Comparison of ENCODE assay signal across 15 cellular contexts in the genomic region with DNA sequence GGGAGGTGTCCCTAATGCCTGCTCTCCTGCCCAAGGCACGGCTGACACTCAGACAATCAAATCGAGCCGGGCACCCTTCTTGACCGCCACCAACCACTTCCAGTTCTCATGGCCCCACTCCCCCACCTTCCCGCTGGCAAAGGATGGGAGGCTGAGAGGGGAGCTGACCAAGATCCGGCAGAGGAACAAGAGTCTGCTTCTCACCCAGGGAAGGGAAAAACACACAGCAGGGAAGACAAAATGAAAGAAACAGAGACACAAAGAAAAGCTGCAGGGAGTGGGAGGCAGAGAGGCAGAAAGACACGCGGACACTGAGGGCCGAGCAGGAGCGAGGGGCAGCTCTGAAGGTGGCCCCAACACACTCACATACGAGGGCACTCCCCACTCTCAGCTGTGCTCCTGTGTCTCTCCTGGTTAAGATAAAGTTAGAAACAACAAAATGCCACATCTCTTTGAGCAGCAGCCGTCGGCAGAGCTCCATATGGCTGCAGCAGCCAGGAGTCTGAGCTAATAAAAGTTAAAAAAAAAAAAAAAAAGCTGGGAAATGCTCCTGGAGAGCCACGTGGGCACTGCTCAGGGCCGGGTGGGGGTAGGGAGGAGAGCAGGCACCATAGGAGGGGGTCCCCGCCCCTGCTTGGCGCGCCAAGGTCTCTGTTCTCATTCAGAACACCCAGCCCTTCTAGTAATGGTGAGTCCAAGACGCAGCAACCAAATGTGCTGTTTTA. TPM values are rescaled to one million over a fixed set of nuclear protein-coding genes. Genes with fewer than 3 reads are reported as not detected.
DNase-seq lines count a peak whose midpoint lies in the region; ATAC-seq and TF ChIP-seq lines count a peak whose summit lies in the region.
"Had no signal": no experiment of that assay in that cellular context is flagged by ENCODE, and none has a peak within 500 bp of the region (broad histone marks: within the 10 kb centered on the region; RNA-seq: fewer than 3 reads in every experiment).

No MANE protein-coding gene starts in this region.

- H3K27me3 Mint-ChIP-seq in stimulated activated naive CD8-positive, alpha-beta T cell treated with anti-CD3 and anti-CD28 coated beads, Interleukin-15, amount 100 ng/mL, for 72 hours, result no peaks in the 10 kb centered on the region
- H3K27me3 Mint-ChIP-seq: CD4-positive, alpha-beta T cell had no signal

- H3K27ac ChIP-seq in HUES6 (ENCODE audit: low read depth, low read length) (peak overlapping the region; percentile 42), ascending aorta (no peak overlapping the region), subcutaneous abdominal adipose tissue (ENCODE audit: low read depth, low read length) (no peak overlapping the region)
- H3K27ac ChIP-seq: HL-60, SJCRH30 had no signal

- H3K4me1 Mint-ChIP-seq in stimulated activated naive CD8-positive, alpha-beta T cell treated with anti-CD3 and anti-CD28 coated beads, Interleukin-15, amount 100 ng/mL, for 72 hours, result no peaks in the 10 kb centered on the region

- no peaks in the 10 kb centered on the region for H3K9me3 Mint-ChIP-seq in stimulated activated naive CD8-positive, alpha-beta T cell treated with anti-CD3 and anti-CD28 coated beads, Interleukin-15, amount 100 ng/mL, for 72 hours
- H3K9me3 Mint-ChIP-seq: activated T-helper 1 cell treated with anti-CD3 and anti-CD28 coated beads, Interleukin-12 subunit alpha, Interleukin-12 subunit beta, Interleukin-2, Interleukin-4 antibody, amounts not matched to agents 30 ng/mL and 10 ng/mL and 1 ng/mL, durations not matched to agents 14 hours and 24 hours and 36 hours; CD4-positive, alpha-beta T cell had no signal

- H3K9me3 ChIP-seq in HUES6 (ENCODE audit: control insufficient read depth, insufficient read depth, low read depth, low read length) (no peaks in the 10 kb centered on the region), ascending aorta (no peaks in the 10 kb centered on the region), iPS-18c (ENCODE audit: control insufficient read depth, insufficient read depth, low read length) (peaks cover 2% of the 10 kb centered on the region), subcutaneous abdominal adipose tissue (ENCODE audit: control insufficient read depth in 5 of 5, low read length in 5 of 5) (no peaks in the 10 kb centered on the region)
- H3K9me3 ChIP-seq: SJCRH30 had no signal

- ATAC-seq in stimulated activated naive CD8-positive, alpha-beta T cell treated with anti-CD3 and anti-CD28 coated beads, Interleukin-15, amount 100 ng/mL, for 72 hours, result no peak
- no peak for ATAC-seq in HG02623 (IDR thresholded peaks at IDR 0.05; ENCODE audit: unreplicated experiment)

- DNase-seq in ascending aorta (ENCODE audit: low spot score in 2 of 2) (no peak), HK-2 (ENCODE audit: unreplicated experiment) (no peak), DMS153 treated with DMSO at 0.1 percent for 48 hours (lab: John Stamatoyannopoulos, UW; ENCODE audit: unreplicated experiment) (no peak)
- DNase-seq in stimulated activated naive CD8-positive, alpha-beta T cell treated with anti-CD3 and anti-CD28 coated beads, Interleukin-15, amount 100 ng/mL, for 72 hours, result no peak
- DNase-seq: activated CD4-positive, alpha-beta T cell treated with anti-CD3 and anti-CD28 coated beads, Interleukin-2, amount 50 U/mL, for 4 hours; CD4-positive, alpha-beta T cell; NCI-H2081; SJCRH30; stimulated activated naive CD4-positive, alpha-beta T cell had no signal

- no peak overlapping the region for H3K4me3 Mint-ChIP-seq in stimulated activated naive CD8-positive, alpha-beta T cell treated with anti-CD3 and anti-CD28 coated beads, Interleukin-15, amount 100 ng/mL, for 72 hours
- H3K4me3 Mint-ChIP-seq: activated T-helper 1 cell treated with anti-CD3 and anti-CD28 coated beads, Interleukin-12 subunit alpha, Interleukin-12 subunit beta, Interleukin-2, Interleukin-4 antibody, amounts not matched to agents 30 ng/mL and 10 ng/mL and 1 ng/mL, durations not matched to agents 14 hours and 24 hours and 36 hours; CD4-positive, alpha-beta T cell had no signal

- H3K9ac ChIP-seq in HUES6 (ENCODE audit: low read length) (peak overlapping the region; percentile 53), subcutaneous abdominal adipose tissue (ENCODE audit: low read length in 5 of 5) (peak overlapping the region in 2 of 5 donors; percentile 30 to 38)

- H3K36me3 ChIP-seq in HUES6 (ENCODE audit: control insufficient read depth, insufficient read depth, low read length) (no peaks in the 10 kb centered on the region), ascending aorta (no peaks in the 10 kb centered on the region), subcutaneous abdominal adipose tissue (ENCODE audit: control insufficient read depth in 5 of 5, insufficient read depth in 5 of 5, low read length in 5 of 5) (no peaks in the 10 kb centered on the region)
- H3K36me3 ChIP-seq: SJCRH30 had no signal

- H3K27me3 ChIP-seq in HUES6 (ENCODE audit: control insufficient read depth, insufficient read depth, low read length), result no peaks in the 10 kb centered on the region
- H3K27me3 ChIP-seq in ascending aorta, result no peaks in the 10 kb centered on the region
- peaks cover 0 to 2% (median 0%) of the 10 kb centered on the region in 5 donors for H3K27me3 ChIP-seq in subcutaneous abdominal adipose tissue (ENCODE audit: control insufficient read depth in 5 of 5, insufficient read depth in 4 of 5, low read length in 5 of 5)
- H3K27me3 ChIP-seq: SJCRH30 had no signal

- H3K4me1 ChIP-seq in HUES6 (ENCODE audit: control insufficient read depth, insufficient read depth, low read length), result peaks cover 64% of the 10 kb centered on the region
- H3K4me1 ChIP-seq in ascending aorta, result peaks cover 0 to 35% of the 10 kb centered on the region in 2 donors
- H3K4me1 ChIP-seq in subcutaneous abdominal adipose tissue (ENCODE audit: control insufficient read depth in 5 of 5, insufficient read depth in 5 of 5, low read length in 5 of 5), result peaks cover 4 to 59% (median 38%) of the 10 kb centered on the region in 5 donors

- TF ChIP-seq CTCF in ascending aorta (IDR thresholded peaks at IDR 0.05), result no peak

- H3K4me3 ChIP-seq in HUES6 (ENCODE audit: low read depth, low read length) (peak overlapping the region; percentile 23; the same call in 1 of the 2 replicates), ascending aorta (peak overlapping the region; percentile 32 to 35), iPS-18c (ENCODE audit: insufficient read depth, low read depth, low read length) (peak overlapping the region; percentile 41), subcutaneous abdominal adipose tissue (ENCODE audit: low read depth in 1 of 5, low read length in 5 of 5) (peak overlapping the region in 3 of 5 donors; percentile 6 to 31 (median 23))
- H3K4me3 ChIP-seq: SJCRH30 had no signal

- H3K27ac Mint-ChIP-seq in stimulated activated naive CD8-positive, alpha-beta T cell treated with anti-CD3 and anti-CD28 coated beads, Interleukin-15, amount 100 ng/mL, for 72 hours, result no peak overlapping the region
- H3K27ac Mint-ChIP-seq: activated T-helper 1 cell treated with anti-CD3 and anti-CD28 coated beads, Interleukin-12 subunit alpha, Interleukin-12 subunit beta, Interleukin-2, Interleukin-4 antibody, amounts not matched to agents 30 ng/mL and 10 ng/mL and 1 ng/mL, durations not matched to agents 14 hours and 24 hours and 36 hours; CD4-positive, alpha-beta T cell had no signal

- intact Hi-C loops in ascending aorta (cut with DNase I), result no loop called here

RNA-seq across cellular contexts. Expression of a gene that starts 7.4 kb away (rescaled TPM):
- total RNA-seq in ascending aorta, result 1.2 TPM
